ENCODE assay signal across 7 cellular contexts in the genomic region with DNA sequence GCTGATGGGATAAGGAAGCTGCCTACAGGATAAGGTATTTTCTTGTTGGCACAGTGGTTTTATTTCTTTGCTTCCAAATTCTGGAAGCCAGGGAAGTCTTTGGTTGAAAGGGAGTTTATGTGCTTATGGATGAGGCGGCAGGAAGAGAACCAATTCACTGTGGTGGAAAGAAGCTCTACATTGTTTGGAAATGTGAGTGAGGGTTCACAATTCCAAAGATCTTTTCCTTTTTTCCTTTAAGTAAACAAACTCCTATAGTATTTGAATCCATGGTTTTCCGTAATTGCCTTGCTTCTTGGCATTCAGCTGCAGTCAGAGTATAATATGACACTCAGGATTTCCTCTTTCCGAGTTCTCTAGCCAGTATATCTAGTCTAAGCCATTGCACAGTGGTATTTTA.
"Had no signal": no experiment of that assay in that cellular context is flagged by ENCODE, and none has a peak within 500 bp of the region (broad histone marks: within the 10 kb centered on the region; RNA-seq: fewer than 3 reads in every experiment).

No MANE protein-coding gene starts in this region.

- DNase-seq: GM23248, GOT3, H7, HFFc6 had no signal

- H3K4me3 ChIP-seq: GM23248, HAP-1 had no signal

- H2AFZ ChIP-seq: GM23248 had no signal

- H3K27ac ChIP-seq: GM23248 had no signal

- ATAC-seq: HCT116 had no signal

- H3K36me3 ChIP-seq: HAP-1 had no signal

- H3K9me3 ChIP-seq: HAP-1 had no signal

- H3K9ac ChIP-seq: GM23248 had no signal

- FAIRE-seq: HTR-8/SVneo had no signal
